In the genomic region with DNA sequence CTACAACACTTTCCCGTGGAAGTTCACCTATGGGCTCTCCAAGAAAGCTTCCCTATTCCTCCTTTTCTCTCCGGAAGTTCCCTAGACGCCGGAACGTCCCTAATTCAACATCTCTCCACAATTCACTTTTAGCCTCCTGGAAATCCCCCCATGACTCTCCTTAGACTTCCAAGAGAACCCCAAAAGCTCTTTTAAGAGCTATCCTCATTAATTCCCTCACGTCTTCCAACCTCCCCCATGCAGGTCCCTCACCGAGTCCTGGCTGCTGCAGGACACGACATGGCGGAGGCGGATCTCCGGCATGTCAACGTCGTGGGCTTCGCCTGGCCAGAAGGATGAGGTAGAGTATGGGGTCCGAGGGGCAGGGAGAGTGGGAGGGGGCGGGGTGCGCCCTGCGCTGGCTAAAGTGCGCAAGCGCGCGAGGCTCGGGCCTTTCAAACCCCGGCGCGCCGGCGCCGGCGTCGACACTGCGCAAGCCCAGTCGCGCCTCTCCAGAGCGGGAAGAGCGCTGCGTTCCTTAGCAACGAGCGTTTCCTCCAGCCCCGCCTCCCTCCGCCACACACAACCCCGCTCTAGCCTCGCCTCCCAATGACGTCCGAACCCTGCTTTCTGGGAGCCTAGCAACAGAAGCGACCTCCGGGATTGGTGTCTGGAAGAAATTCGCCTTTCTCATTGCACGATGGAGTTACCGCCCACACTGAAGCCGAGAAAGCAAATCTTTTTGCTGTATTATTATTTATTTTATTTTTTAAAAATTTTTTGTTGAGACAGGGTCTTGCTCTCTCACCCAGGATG, we compare ENCODE assay signal across 8 cellular contexts. TPM values are rescaled to one million over a fixed set of nuclear protein-coding genes. Genes with fewer than 3 reads are reported as not detected.
DNase-seq lines count a peak whose midpoint lies in the region; ATAC-seq and TF ChIP-seq lines count a peak whose summit lies in the region.

Gene PINLYP, plus strand, starts transcription at position 646 of the 795 bp plus-strand sequence. CDS start 1,391 bp downstream, outside the sequence.
Gene XRCC1, minus strand, starts transcription at position 372 of the 795 bp plus-strand sequence. Its CDS starts 69 bp downstream, at position 303.

- ATAC-seq in CD8-positive, alpha-beta T cell: peak; percentile 96
- ATAC-seq in GM19467 (IDR thresholded peaks at IDR 0.05; ENCODE audit: unreplicated experiment): peak; percentile 99

- DNase-seq in CD8-positive, alpha-beta T cell: peak; percentile 93 to 99 (median 95)
- peak; percentile 97 for DNase-seq in HS-27A (ENCODE audit: low read depth)
- DNase-seq in NK-92 (lab: John Stamatoyannopoulos, UW; ENCODE audit: unreplicated experiment): peak; percentile 87
- peak; percentile 95 to 96 (median 95) for DNase-seq in effector memory CD4-positive, alpha-beta T cell
- DNase-seq in medulla oblongata (ENCODE audit: extremely low spot score): peak; percentile 99
- DNase-seq in stimulated activated CD8-positive, alpha-beta memory T cell treated with anti-CD3 and anti-CD28 coated beads, Interleukin-12 subunit alpha, Interleukin-12 subunit beta, amount 100 ng/mL, for 1 hour (ENCODE audit: low read depth): peak; percentile 93

- peaks cover 5% of the 10 kb centered on the region for H3K36me3 ChIP-seq in CD8-positive, alpha-beta T cell (ENCODE audit: insufficient read depth, low read length)
- no peaks in the 10 kb centered on the region for H3K36me3 ChIP-seq in effector memory CD4-positive, alpha-beta T cell (ENCODE audit: control insufficient read depth, insufficient read depth, low read length)

- no peaks in the 10 kb centered on the region for H3K9me3 ChIP-seq in CD8-positive, alpha-beta T cell (ENCODE audit: low read length)
- H3K9me3 ChIP-seq in effector memory CD4-positive, alpha-beta T cell (ENCODE audit: control insufficient read depth, low read length): no peaks in the 10 kb centered on the region

- peak within 1 kb of the TSS; percentile 95 for H3K4me3 Mint-ChIP-seq in CD8-positive, alpha-beta T cell

- CTCF ChIA-PET in CD8-positive, alpha-beta T cell (lab: Charles Lee): interaction anchor here (0.7 to 6.8 kb wide), 8 partner anchors 12 to 128 kb away, joined by 3 to 58 read pairs (median 5); partner anchors contain the start of genes IRGQ, ZNF575 and ZNF576
- CTCF ChIA-PET in activated CD8-positive, alpha-beta memory T cell treated with anti-CD3 and anti-CD28 coated beads for 36 hours (lab: Charles Lee): interaction anchor here (0.9 to 2.3 kb wide), 2 partner anchors 14 to 19 kb away, joined by 3 to 12 read pairs; no protein-coding TSS in a partner anchor

- TF ChIP-seq CTCF in CD8-positive, alpha-beta T cell (IDR thresholded peaks at IDR 0.05): no peak

- H3K4me1 Mint-ChIP-seq in CD8-positive, alpha-beta T cell (ENCODE audit: low read depth): peaks cover 52% of the 10 kb centered on the region

- H3K9me3 Mint-ChIP-seq in CD8-positive, alpha-beta T cell: no peaks in the 10 kb centered on the region

- POLR2A ChIA-PET in CD8-positive, alpha-beta T cell (lab: Charles Lee): interaction anchor here (1.3 to 3.0 kb wide), 3 partner anchors 12 to 43 kb away, joined by 4 to 19 read pairs (median 6); partner anchors contain the start of genes IRGQ, ZNF575 and ZNF576
- POLR2A ChIA-PET in activated CD8-positive, alpha-beta memory T cell treated with anti-CD3 and anti-CD28 coated beads for 36 hours (lab: Charles Lee): interaction anchor here (1.0 to 1.1 kb wide), 3 partner anchors 12 to 22 kb away, joined by 3 to 5 read pairs (median 3); partner anchors contain the start of gene IRGQ

- peak within 1 kb of the TSS; percentile 97 for H3K27ac ChIP-seq in CD8-positive, alpha-beta T cell (ENCODE audit: low read depth, low read length)
- H3K27ac ChIP-seq in effector memory CD4-positive, alpha-beta T cell (ENCODE audit: insufficient read depth, low read length, poor library complexity, severe bottlenecking): peak within 1 kb of the TSS; percentile 96

- H3K27ac Mint-ChIP-seq in CD8-positive, alpha-beta T cell: peak within 1 kb of the TSS; percentile 96

- peak within 1 kb of the TSS; percentile 98 for H3K4me3 ChIP-seq in CD8-positive, alpha-beta T cell (ENCODE audit: low read depth, low read length)
- peak within 1 kb of the TSS; percentile 92 for H3K4me3 ChIP-seq in effector memory CD4-positive, alpha-beta T cell (ENCODE audit: insufficient read depth, low read depth, low read length, poor library complexity, severe bottlenecking)

- H3K4me1 ChIP-seq in CD8-positive, alpha-beta T cell (ENCODE audit: insufficient read depth, low read length): peaks cover 29% of the 10 kb centered on the region
- peaks cover 16% of the 10 kb centered on the region for H3K4me1 ChIP-seq in effector memory CD4-positive, alpha-beta T cell (ENCODE audit: control insufficient read depth, insufficient read depth, low read length, poor library complexity, severe bottlenecking)

- peaks cover 21% of the 10 kb centered on the region for H3K36me3 Mint-ChIP-seq in CD8-positive, alpha-beta T cell

- H3K27me3 ChIP-seq in CD8-positive, alpha-beta T cell (ENCODE audit: insufficient read depth, low read length): no peaks in the 10 kb centered on the region
- no peaks in the 10 kb centered on the region for H3K27me3 ChIP-seq in effector memory CD4-positive, alpha-beta T cell (replicated peaks; ENCODE audit: control insufficient read depth, insufficient read depth, low read length, poor library complexity, severe bottlenecking)

- no peaks in the 10 kb centered on the region for H3K27me3 Mint-ChIP-seq in CD8-positive, alpha-beta T cell (ENCODE audit: low read depth)

- intact Hi-C loops in CD8-positive, alpha-beta T cell (cut with DNase I, micrococcal nuclease): loop anchor here (1.0 kb wide), 6 partner anchors 12 to 44 kb away; partner anchors contain the start of genes IRGQ (in 2 of the 2), ZNF428 (in 2 of the 2) and ZNF576 (in 2 of the 2)

RNA-seq across cellular contexts. Expression of gene PINLYP, which starts in this region (rescaled TPM):
- total RNA-seq in CD8-positive, alpha-beta T cell: 1 to 10 TPM; 1.1 TPM
- total RNA-seq in activated CD8-positive, alpha-beta memory T cell treated with anti-CD3 and anti-CD28 coated beads for 36 hours: 10 to 100 TPM; 14.9 to 15.1 TPM

RNA-seq across cellular contexts. Expression of gene XRCC1, which starts in this region (rescaled TPM):
- total RNA-seq in CD8-positive, alpha-beta T cell: 10 to 100 TPM; 19.8 to 20.7 TPM
- 10 to 100 TPM; 33.1 to 39.5 TPM for total RNA-seq in activated CD8-positive, alpha-beta memory T cell treated with anti-CD3 and anti-CD28 coated beads for 36 hours

Comparison
In these comparisons a context has a peak if more than half of its experiments do, and no peak if none do; other contexts are left out.
1. Peak in every context shown above with its lines: DNase-seq, ATAC-seq, H3K4me3 ChIP-seq and H3K27ac ChIP-seq.
2. RNA of gene PINLYP (total RNA-seq): 14.9 to 15.1 TPM in activated CD8-positive, alpha-beta memory T cell treated with anti-CD3 and anti-CD28 coated beads for 36 hours; 1.1 TPM in CD8-positive, alpha-beta T cell; every median in the first group is over 4 times any median in the second.